Comparison of ENCODE assay signal across 29 cellular contexts in genomic region chr12:23600936-23601335, GRCh38.
"Had no signal": no experiment of that assay in that cellular context is flagged by ENCODE, and none has a peak within 500 bp of the region (broad histone marks: within the 10 kb centered on the region; RNA-seq: fewer than 3 reads in every experiment).

No MANE protein-coding gene starts in this region.

- H3K4me1 Mint-ChIP-seq: central memory CD8-positive, alpha-beta T cell; immature natural killer cell; naive thymus-derived CD8-positive, alpha-beta T cell; nephron progenitor cell; stimulated activated memory B cell treated with anti-CD40 and anti-IgM and Interleukin-4, amounts not matched to agents 10 μg/mL and 1 μg/mL and 100 μg/mL, for 72 hours had no signal

- H3K27ac Mint-ChIP-seq: immature natural killer cell; naive thymus-derived CD8-positive, alpha-beta T cell; nephron progenitor cell; stimulated activated memory B cell treated with anti-CD40 and anti-IgM and Interleukin-4, amounts not matched to agents 10 μg/mL and 1 μg/mL and 100 μg/mL, for 72 hours; type B pancreatic cell had no signal

- ATAC-seq: foreskin keratinocyte; gastroesophageal sphincter; heart right ventricle; left colon; lower lobe of right lung; naive thymus-derived CD8-positive, alpha-beta T cell; pancreas; stimulated activated memory B cell treated with anti-CD40 and anti-IgM and Interleukin-4, amounts not matched to agents 10 μg/mL and 1 μg/mL and 100 μg/mL, for 72 hours; stimulated activated naive CD8-positive, alpha-beta T cell treated with anti-CD3 and anti-CD28 coated beads, Interleukin-15, Interleukin-2, amounts not matched to agents 100 U/mL and 50 U/mL, for 24 hours had no signal

- H3K27me3 Mint-ChIP-seq: central memory CD8-positive, alpha-beta T cell; naive thymus-derived CD8-positive, alpha-beta T cell; stimulated activated memory B cell treated with anti-CD40 and anti-IgM and Interleukin-4, amounts not matched to agents 10 μg/mL and 1 μg/mL and 100 μg/mL, for 72 hours; type B pancreatic cell had no signal

- H3K9me3 ChIP-seq: neutrophil, pancreas, prostate gland, testis had no signal

- H3K4me3 Mint-ChIP-seq: central memory CD8-positive, alpha-beta T cell; immature natural killer cell; naive thymus-derived CD8-positive, alpha-beta T cell; nephron progenitor cell; stimulated activated memory B cell treated with anti-CD40 and anti-IgM and Interleukin-4, amounts not matched to agents 10 μg/mL and 1 μg/mL and 100 μg/mL, for 72 hours; type B pancreatic cell had no signal

- H3K27ac ChIP-seq: dorsolateral prefrontal cortex, esophagus muscularis mucosa, foreskin keratinocyte, gastroesophageal sphincter, heart right ventricle, left ventricle myocardium inferior, lower lobe of right lung, neutrophil, pancreas, prostate gland, right atrium auricular region, sigmoid colon, testis, tibial artery had no signal

- H3K4me1 ChIP-seq: esophagus muscularis mucosa, foreskin keratinocyte, gastroesophageal sphincter, heart right ventricle, left ventricle myocardium inferior, lower lobe of right lung, pancreas, prostate gland, right atrium auricular region, sigmoid colon, testis, tibial artery had no signal

- H3K4me3 ChIP-seq: dorsolateral prefrontal cortex, esophagus muscularis mucosa, gastroesophageal sphincter, heart right ventricle, left ventricle myocardium inferior, lower lobe of right lung, pancreas, prostate gland, right atrium auricular region, sigmoid colon, testis, tibial artery had no signal

- H3K27me3 ChIP-seq: dorsolateral prefrontal cortex, esophagus muscularis mucosa, foreskin keratinocyte, gastroesophageal sphincter, heart right ventricle, neutrophil, pancreas, right atrium auricular region, sigmoid colon, testis, tibial artery had no signal

- DNase-seq: dorsolateral prefrontal cortex; effector CD4-positive, alpha-beta T cell; foreskin keratinocyte; heart right ventricle; hippocampal formation; immature natural killer cell; islet precursor cell; kidney glomerular epithelial cell; left colon; left ventricle myocardium inferior; lower lobe of right lung; naive thymus-derived CD8-positive, alpha-beta T cell; nephron progenitor cell; pancreas; sigmoid colon; stimulated activated CD4-positive, alpha-beta T cell treated with anti-CD3 and anti-CD28 coated beads, Interleukin-2, amount 100 ng/mL, for 24 hours; stimulated activated CD4-positive, alpha-beta T cell treated with anti-CD3 and anti-CD28 coated beads, Interleukin-4, amount 100 ng/mL, for 4 hours; stimulated activated naive CD8-positive, alpha-beta T cell treated with anti-CD3 and anti-CD28 coated beads, Interleukin-15, Interleukin-2, amounts not matched to agents 100 U/mL and 50 U/mL, for 24 hours; substantia nigra; testis; tibial artery had no signal

- H3K36me3 ChIP-seq: esophagus muscularis mucosa, left ventricle myocardium inferior, lower lobe of right lung, neutrophil, pancreas, prostate gland, sigmoid colon had no signal
